In the genomic region with DNA sequence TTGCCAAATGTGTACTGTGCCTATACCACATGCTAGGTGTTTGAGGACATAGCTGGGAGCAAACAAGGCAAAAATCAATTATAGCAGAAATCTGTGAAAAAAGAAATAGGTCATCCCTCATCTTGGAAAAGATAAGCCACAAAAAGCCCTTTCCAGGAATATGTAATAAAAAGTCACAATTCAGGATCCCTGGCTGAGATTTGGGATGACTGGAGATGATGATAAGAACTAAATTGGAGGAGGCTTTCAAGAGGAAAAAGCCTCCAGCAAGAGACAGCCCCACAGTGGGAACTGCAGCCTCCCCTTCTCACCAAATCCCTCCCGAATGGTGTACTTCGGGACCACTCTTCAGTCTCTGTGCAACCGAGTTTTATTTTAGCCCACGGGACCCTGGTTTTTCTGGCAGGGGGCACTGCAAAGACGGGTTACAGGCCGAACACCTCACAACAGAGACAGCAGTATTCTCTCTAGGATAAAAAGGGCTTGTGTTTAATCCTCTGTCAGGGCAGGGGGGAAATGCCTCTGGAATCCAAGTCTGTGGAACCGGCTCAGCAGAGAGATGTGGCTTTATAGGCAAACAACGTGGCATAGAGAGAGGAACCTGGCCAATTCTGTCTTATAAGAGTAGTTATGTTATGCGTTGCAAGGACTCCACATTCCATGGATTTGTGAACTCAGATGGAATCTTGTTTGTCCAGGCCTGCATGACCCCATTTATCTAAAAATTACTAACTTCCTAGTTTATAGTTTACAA, we compare ENCODE assay signal across 9 cellular contexts. TPM values are rescaled to one million over a fixed set of nuclear protein-coding genes. Genes with fewer than 3 reads are reported as not detected.
DNase-seq lines count a peak whose midpoint lies in the region; ATAC-seq and TF ChIP-seq lines count a peak whose summit lies in the region.
"Had no signal": no experiment of that assay in that cellular context is flagged by ENCODE, and none has a peak within 500 bp of the region (broad histone marks: within the 10 kb centered on the region; RNA-seq: fewer than 3 reads in every experiment).

No MANE protein-coding gene starts in this region.

- no peaks in the 10 kb centered on the region for H3K79me2 ChIP-seq in mesendoderm (ENCODE audit: control insufficient read depth, insufficient read depth, low read length)

- TF ChIP-seq CTCF in cardiac muscle cell (IDR thresholded peaks at IDR 0.05; ENCODE audit: low read depth, low read length) (no peak), type B pancreatic cell (conservative IDR thresholded peaks at IDR 0.05) (no peak)

- H3K27me3 ChIP-seq in cardiac muscle cell (no peaks in the 10 kb centered on the region), mesendoderm (ENCODE audit: insufficient read depth, low read length, poor library complexity) (no peaks in the 10 kb centered on the region)

- H4K8ac ChIP-seq in mesendoderm (ENCODE audit: low read depth, low read length) = no peak overlapping the region

- H3K79me1 ChIP-seq in mesendoderm (ENCODE audit: low read length) = no peaks in the 10 kb centered on the region

- no peak overlapping the region for H2BK5ac ChIP-seq in mesendoderm (ENCODE audit: low read length)

- peaks cover 47% of the 10 kb centered on the region for H3K4me1 Mint-ChIP-seq in type B pancreatic cell (ENCODE audit: unreplicated experiment)

- intact Hi-C loops in cardiac septum (cut with DNase I) = loop anchor here (5.0 kb wide), 1 partner anchor 72 kb away; no protein-coding TSS in a partner anchor

- H2BK15ac ChIP-seq in mesendoderm (replicated peaks; ENCODE audit: low read depth) = peak overlapping the region; percentile 45

- peak overlapping the region; percentile 8 for H3K9ac ChIP-seq in mesendoderm (ENCODE audit: low read length)

- DNase-seq in cardiac muscle cell (ENCODE audit: low read depth in 1 of 2, low spot score in 1 of 2) (peak; percentile 19 to 71), cardiac septum (ENCODE audit: low spot score) (no peak), dermis microvascular lymphatic vessel endothelial cell (ENCODE audit: low read depth in 2 of 2) (peak; percentile 71 to 87), mesendoderm (peak; percentile 65), type B pancreatic cell (ENCODE audit: extremely low spot score, unreplicated experiment) (no peak), GOT3 (lab: John Stamatoyannopoulos, UW) (no peak), ureter (ENCODE audit: low spot score) (no peak)
- DNase-seq: CD8-positive, alpha-beta T cell had no signal

- no peak overlapping the region for H2BK120ac ChIP-seq in mesendoderm (ENCODE audit: low read depth, low read length)

- no peaks in the 10 kb centered on the region for H3K36me3 ChIP-seq in cardiac muscle cell
- no peaks in the 10 kb centered on the region for H3K36me3 ChIP-seq in mesendoderm (ENCODE audit: control insufficient read depth, insufficient read depth, low read length)

- H3K23ac ChIP-seq in mesendoderm (ENCODE audit: low read length) = no peak overlapping the region

- no peak overlapping the region for H4K5ac ChIP-seq in mesendoderm (ENCODE audit: low read length)

- H3K9me3 ChIP-seq in cardiac muscle cell (ENCODE audit: low read depth) = no peaks in the 10 kb centered on the region

- no peaks in the 10 kb centered on the region for H3K9me3 Mint-ChIP-seq in type B pancreatic cell
- H3K9me3 Mint-ChIP-seq: CD8-positive, alpha-beta T cell had no signal

- no peak overlapping the region for H3K18ac ChIP-seq in mesendoderm (ENCODE audit: low read length)

- no peaks in the 10 kb centered on the region for H3K27me3 Mint-ChIP-seq in type B pancreatic cell

- H3K4me3 ChIP-seq in cardiac muscle cell (no peak overlapping the region), mesendoderm (ENCODE audit: low read length) (no peak overlapping the region)

- H3K36me3 Mint-ChIP-seq in type B pancreatic cell = no peaks in the 10 kb centered on the region
- H3K36me3 Mint-ChIP-seq: CD8-positive, alpha-beta T cell had no signal

- no peak overlapping the region for H2AK5ac ChIP-seq in mesendoderm (ENCODE audit: low read length)

- H3K4me2 ChIP-seq in mesendoderm (ENCODE audit: low read length) = no peak overlapping the region

- WGBS in mesendoderm (ENCODE audit: extremely low coverage, insufficient coverage, low lambda C conversion rate) = no CpG with 5 or more reads among the region's 9 CpGs

- peak overlapping the region; percentile 6 for H3K56ac ChIP-seq in mesendoderm (ENCODE audit: low read length)

- H3K27ac ChIP-seq in cardiac muscle cell (peak overlapping the region; percentile 98), mesendoderm (ENCODE audit: low read depth, low read length) (no peak overlapping the region)

- peak overlapping the region; percentile 96 for H3K27ac Mint-ChIP-seq in type B pancreatic cell
- H3K27ac Mint-ChIP-seq: CD8-positive, alpha-beta T cell had no signal

- no peak overlapping the region for H3K4ac ChIP-seq in mesendoderm (ENCODE audit: low read depth, low read length)

- peak overlapping the region; percentile 93 for H3K4me3 Mint-ChIP-seq in type B pancreatic cell

- peaks cover 15% of the 10 kb centered on the region for H3K4me1 ChIP-seq in cardiac muscle cell (ENCODE audit: low read depth)
- peaks cover 5% of the 10 kb centered on the region for H3K4me1 ChIP-seq in mesendoderm (ENCODE audit: control insufficient read depth, low read depth, low read length)

- no peak for ATAC-seq in HG03432 (IDR thresholded peaks at IDR 0.05; ENCODE audit: unreplicated experiment)

RNA-seq across cellular contexts. Expression of gene LMCD1, which starts 1.2 kb away (rescaled TPM):
- total RNA-seq in cardiac muscle cell (27.7 and 33.0 TPM in 2 replicates), cardiac septum (57.6 TPM), dermis microvascular lymphatic vessel endothelial cell (17.3 and 28.8 TPM in 2 replicates), type B pancreatic cell (ENCODE audit: low replicate concordance) (12.8 and 33.1 TPM in 2 replicates), ureter (43.3 TPM)
- polyA plus RNA-seq in cardiac muscle cell = 18.6 and 22.9 TPM in 2 replicates
- 7.2 TPM for polyA plus RNA-seq in mesendoderm (2013, experiment 1 of 2)
- polyA plus RNA-seq in mesendoderm (2013, experiment 2 of 2) = 7.6 TPM

Comparison
In these comparisons a context has a peak if more than half of its experiments do, and no peak if none do; other contexts are left out.
1. DNase-seq: peak in cardiac muscle cell (2 of 2), dermis microvascular lymphatic vessel endothelial cell (2 of 2) and mesendoderm (single experiment); none in cardiac septum (single experiment), type B pancreatic cell (single experiment), GOT3 (single experiment) and ureter (single experiment).